Comparison of ENCODE assay signal across 13 cellular contexts in the genomic region with DNA sequence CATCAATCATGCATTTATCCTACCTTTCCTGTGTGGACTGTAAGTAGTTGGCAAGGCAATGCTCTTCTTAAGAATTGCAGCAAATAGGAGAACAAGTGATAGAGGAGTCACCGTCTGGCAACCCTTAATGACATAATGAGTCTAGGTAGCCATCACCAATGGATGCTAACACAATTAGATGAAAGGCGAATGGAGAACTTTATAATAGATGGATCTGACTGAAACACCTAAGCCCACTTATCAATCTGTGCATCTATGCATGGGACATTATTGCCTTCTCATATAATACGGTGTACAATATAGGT. TPM values are rescaled to one million over a fixed set of nuclear protein-coding genes. Genes with fewer than 3 reads are reported as not detected.
DNase-seq lines count a peak whose midpoint lies in the region; ATAC-seq and TF ChIP-seq lines count a peak whose summit lies in the region.
"Had no signal": no experiment of that assay in that cellular context is flagged by ENCODE, and none has a peak within 500 bp of the region (broad histone marks: within the 10 kb centered on the region; RNA-seq: fewer than 3 reads in every experiment).

No MANE protein-coding gene starts in this region.

- H3K27me3 ChIP-seq in HCT116 (ENCODE audit: insufficient read depth, low read length) (0 out of 2 replicates have a peak, but pooled peaks cover 5% of the 10 kb centered on the region), Loucy (ENCODE audit: insufficient read depth, low read length, poor library complexity, severe bottlenecking) (no peaks in the 10 kb centered on the region)

- 0 out of 2 replicates have a peak, but pooled peaks have one; percentile 45 for TF ChIP-seq CTCF in 22Rv1 (IDR thresholded peaks at IDR 0.05)
- TF ChIP-seq CTCF in HCT116 (IDR thresholded peaks at IDR 0.05 in 2 of 3, conservative IDR thresholded peaks at IDR 0.05 in 1 of 3; ENCODE audit: borderline replicate concordance in 1 of 3, insufficient read depth in 1 of 3, low read depth in 2 of 3, low read length in 2 of 3): no peak
- peak; percentile 23 for TF ChIP-seq CTCF in Loucy (conservative IDR thresholded peaks at IDR 0.05; ENCODE audit: low read length)
- TF ChIP-seq CTCF in VCaP (conservative IDR thresholded peaks at IDR 0.05): peak; percentile 41
- TF ChIP-seq CTCF in chondrocyte (IDR thresholded peaks at IDR 0.05): no peak

- no peaks in the 10 kb centered on the region for H3K9me2 ChIP-seq in HCT116 (ENCODE audit: insufficient read depth)
- H3K9me2 ChIP-seq in Loucy (replicated peaks; ENCODE audit: low read depth, low read length): no peaks in the 10 kb centered on the region

- H3K27ac ChIP-seq in 22Rv1 (no peak overlapping the region), HCT116 (ENCODE audit: low read depth, low read length) (no peak overlapping the region), VCaP (no peak overlapping the region)
- H3K27ac ChIP-seq: SK-N-MC had no signal

- H3K9ac ChIP-seq in HCT116 (ENCODE audit: low read length): no peak overlapping the region
- no peak overlapping the region for H3K9ac ChIP-seq in Loucy (ENCODE audit: low read depth, low read length, poor library complexity, severe bottlenecking)

- H3K4me3 Mint-ChIP-seq in chondrocyte (ENCODE audit: unreplicated experiment): no peak overlapping the region
- H3K4me3 Mint-ChIP-seq: CD8-positive, alpha-beta memory T cell; GM23338 had no signal

- RAD21 ChIA-PET in HCT116 (lab: Charles Lee; ENCODE audit: low non-redundant PET in 1 of 2, low total read pairs in 2 of 2, uncharacterized antibody in 2 of 2, unreplicated experiment in 2 of 2): interaction anchor here (1.1 to 1.5 kb wide), 2 partner anchors 153 to 560 kb away, joined by 4 to 7 read pairs; no protein-coding TSS in a partner anchor

- H3K9me3 ChIP-seq in HCT116 (ENCODE audit: control insufficient read depth in 1 of 2, insufficient read depth in 1 of 2, low read depth in 1 of 2, low read length in 2 of 2) (no peaks in the 10 kb centered on the region), Loucy (ENCODE audit: insufficient read depth, low read depth, low read length) (no peaks in the 10 kb centered on the region)

- no peaks in the 10 kb centered on the region for H3K36me3 Mint-ChIP-seq in chondrocyte (ENCODE audit: low read depth)

- POLR2A ChIA-PET in HCT116 (lab: Charles Lee): interaction anchor here (1.8 kb wide), 1 partner anchor 551 kb away, joined by 4 read pairs; no protein-coding TSS in a partner anchor

- H4K20me1 ChIP-seq in HCT116 (ENCODE audit: insufficient read depth): no peaks in the 10 kb centered on the region
- H4K20me1 ChIP-seq in Loucy (ENCODE audit: insufficient read depth, low read length, poor library complexity, severe bottlenecking): no peaks in the 10 kb centered on the region

- intact Hi-C loops in HCT116 (cut with micrococcal nuclease): loop anchor here (1.0 to 5.0 kb wide), 4 partner anchors 153 to 892 kb away; no protein-coding TSS in a partner anchor

- no peak for TF ChIP-seq POLR2A in HCT116 (IDR thresholded peaks at IDR 0.05; ENCODE audit: borderline replicate concordance, extremely low read depth, insufficient read depth, insufficient read length)

- no peak overlapping the region for H3K4me3 ChIP-seq in HCT116 (replicated peaks in 1 of 2; ENCODE audit: low read depth in 1 of 2, low read length in 2 of 2)
- H3K4me3 ChIP-seq in Loucy (ENCODE audit: low read length, poor library complexity, severe bottlenecking): no peak overlapping the region
- H3K4me3 ChIP-seq: GM23338, SK-N-MC had no signal

- H3K36me3 ChIP-seq in HCT116 (ENCODE audit: control insufficient read depth in 1 of 2, insufficient read depth in 2 of 2, low read length in 2 of 2): no peaks in the 10 kb centered on the region
- H3K36me3 ChIP-seq in Loucy (ENCODE audit: insufficient read depth, low read length): no peaks in the 10 kb centered on the region

- H3K4me2 ChIP-seq in HCT116 (ENCODE audit: low read length) (no peak overlapping the region), Loucy (ENCODE audit: low read depth, low read length, poor library complexity, severe bottlenecking) (no peak overlapping the region)
- H3K4me2 ChIP-seq: GM23338 had no signal

- CTCF ChIA-PET in HCT116 (lab: Charles Lee): interaction anchor here (1.0 to 3.2 kb wide), 6 partner anchors 16 to 594 kb away, joined by 3 to 50 read pairs (median 5); no protein-coding TSS in a partner anchor

- H3K4me1 ChIP-seq in HCT116 (ENCODE audit: control insufficient read depth in 1 of 2, insufficient read depth in 2 of 2, low read length in 2 of 2) (peaks cover 0 to 4% of the 10 kb centered on the region in 2 experiments; a peak in 1 of 4 replicates), Loucy (ENCODE audit: insufficient read depth, low read length, poor library complexity, severe bottlenecking) (no peaks in the 10 kb centered on the region)

- H3K27me3 Mint-ChIP-seq in chondrocyte (ENCODE audit: low read depth): peaks cover 51% of the 10 kb centered on the region

- H2AFZ ChIP-seq in HCT116 (ENCODE audit: low read depth, low read length, poor library complexity, severe bottlenecking): no peak overlapping the region
- no peak overlapping the region for H2AFZ ChIP-seq in Loucy (ENCODE audit: low read length)
- H2AFZ ChIP-seq: GM23338 had no signal

- DNase-seq in HCT116 (ENCODE audit: low read depth, low spot score) (no peak), NCI-H1417 (lab: John Stamatoyannopoulos, UW) (no peak), chondrocyte (ENCODE audit: low spot score) (no peak), SW 1271 (lab: John Stamatoyannopoulos, UW) (no peak)

- H3K4me1 Mint-ChIP-seq in chondrocyte (ENCODE audit: low read depth): no peaks in the 10 kb centered on the region
- H3K4me1 Mint-ChIP-seq: CD8-positive, alpha-beta memory T cell had no signal

- TF ChIP-seq RAD21 in HCT116 (IDR thresholded peaks at IDR 0.05; ENCODE audit: low read depth): no peak

- no peaks in the 10 kb centered on the region for H3F3A ChIP-seq in Loucy (ENCODE audit: low read depth)

- no peaks in the 10 kb centered on the region for H3K9me3 Mint-ChIP-seq in chondrocyte (ENCODE audit: low read depth)

- no TSS peak for BruUV-seq in HCT116 (replicated peaks; lab: Mats Ljungman, UMichigan)

- peak; percentile 39 for ATAC-seq in HCT116
- no peak for ATAC-seq in HG02970 (IDR thresholded peaks at IDR 0.05; ENCODE audit: low FRiP score, unreplicated experiment)

- H3K79me2 ChIP-seq in HCT116 (ENCODE audit: insufficient read depth, low read length): no peaks in the 10 kb centered on the region
- H3K79me2 ChIP-seq in Loucy (ENCODE audit: insufficient read depth, low read length): no peaks in the 10 kb centered on the region

- H3K27ac Mint-ChIP-seq in chondrocyte (ENCODE audit: unreplicated experiment): no peak overlapping the region
- H3K27ac Mint-ChIP-seq: CD8-positive, alpha-beta memory T cell; GM23338 had no signal

TF ChIP-seq in HCT116, 20 proteins besides CTCF, POLR2A, EP300 and RAD21:
- TF ChIP-seq EZH2phosphoT487 (IDR thresholded peaks at IDR 0.05; ENCODE audit: borderline replicate concordance) (no peak), ELF1 (IDR thresholded peaks at IDR 0.05; ENCODE audit: borderline replicate concordance, low read depth) (no peak), POLR2AphosphoS5 (IDR thresholded peaks at IDR 0.05; ENCODE audit: low read depth, low read length) (no peak), YY1 (IDR thresholded peaks at IDR 0.05; ENCODE audit: extremely low read depth, insufficient replicate concordance, low read depth, low read length) (no peak), ZNF274 (IDR thresholded peaks at IDR 0.05; ENCODE audit: low read depth, low read length) (no peak), SIN3A (IDR thresholded peaks at IDR 0.05; ENCODE audit: low read depth) (no peak), ZFX (IDR thresholded peaks at IDR 0.05) (no peak), EZH2 (IDR thresholded peaks at IDR 0.05) (no peak), CEBPB (IDR thresholded peaks at IDR 0.05; ENCODE audit: low read depth) (no peak)
- TF ChIP-seq, protein P1, sequence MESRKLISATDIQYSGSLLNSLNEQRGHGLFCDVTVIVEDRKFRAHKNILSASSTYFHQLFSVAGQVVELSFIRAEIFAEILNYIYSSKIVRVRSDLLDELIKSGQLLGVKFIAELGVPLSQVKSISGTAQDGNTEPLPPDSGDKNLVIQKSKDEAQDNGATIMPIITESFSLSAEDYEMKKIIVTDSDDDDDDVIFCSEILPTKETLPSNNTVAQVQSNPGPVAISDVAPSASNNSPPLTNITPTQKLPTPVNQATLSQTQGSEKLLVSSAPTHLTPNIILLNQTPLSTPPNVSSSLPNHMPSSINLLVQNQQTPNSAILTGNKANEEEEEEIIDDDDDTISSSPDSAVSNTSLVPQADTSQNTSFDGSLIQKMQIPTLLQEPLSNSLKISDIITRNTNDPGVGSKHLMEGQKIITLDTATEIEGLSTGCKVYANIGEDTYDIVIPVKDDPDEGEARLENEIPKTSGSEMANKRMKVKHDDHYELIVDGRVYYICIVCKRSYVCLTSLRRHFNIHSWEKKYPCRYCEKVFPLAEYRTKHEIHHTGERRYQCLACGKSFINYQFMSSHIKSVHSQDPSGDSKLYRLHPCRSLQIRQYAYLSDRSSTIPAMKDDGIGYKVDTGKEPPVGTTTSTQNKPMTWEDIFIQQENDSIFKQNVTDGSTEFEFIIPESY (IDR thresholded peaks at IDR 0.05; ENCODE audit: extremely low read depth, insufficient replicate concordance, low read length): no peak
TF ChIP-seq in HCT116: peak in this region for 0.

RNA-seq across cellular contexts. Expression of a gene that starts 18.9 kb away (rescaled TPM):
- 0.54 TPM for total RNA-seq in HCT116 (2021; ENCODE audit: unreplicated experiment)
- 0.17 and 0.25 TPM in 2 replicates for polyA plus RNA-seq in HCT116 (2012)
- not detected in 3 replicates for total RNA-seq in chondrocyte
- total RNA-seq: A172; CD8-positive, alpha-beta memory T cell; GM23338 had no signal
- polyA plus RNA-seq: BJ; CD8-positive, alpha-beta memory T cell; GM23338 had no signal

RNA-seq across cellular contexts. Expression of a gene that starts 27.9 kb away (rescaled TPM):
- total RNA-seq in HCT116 (2021; ENCODE audit: unreplicated experiment) (173 TPM), chondrocyte (202 to 241 TPM (median 238 TPM) in 3 replicates)
- 180 and 187 TPM in 2 replicates for polyA plus RNA-seq in HCT116 (2012)

Comparison
In these comparisons a context has a peak if more than half of its experiments do, and no peak if none do; other contexts are left out.
1. CTCF ChIP-seq: peak in 22Rv1 (single experiment), Loucy (single experiment) and VCaP (single experiment); none in HCT116 (0 of 3) and chondrocyte (single experiment).